10 cellular contexts compared by ENCODE assay signal in the genomic region with DNA sequence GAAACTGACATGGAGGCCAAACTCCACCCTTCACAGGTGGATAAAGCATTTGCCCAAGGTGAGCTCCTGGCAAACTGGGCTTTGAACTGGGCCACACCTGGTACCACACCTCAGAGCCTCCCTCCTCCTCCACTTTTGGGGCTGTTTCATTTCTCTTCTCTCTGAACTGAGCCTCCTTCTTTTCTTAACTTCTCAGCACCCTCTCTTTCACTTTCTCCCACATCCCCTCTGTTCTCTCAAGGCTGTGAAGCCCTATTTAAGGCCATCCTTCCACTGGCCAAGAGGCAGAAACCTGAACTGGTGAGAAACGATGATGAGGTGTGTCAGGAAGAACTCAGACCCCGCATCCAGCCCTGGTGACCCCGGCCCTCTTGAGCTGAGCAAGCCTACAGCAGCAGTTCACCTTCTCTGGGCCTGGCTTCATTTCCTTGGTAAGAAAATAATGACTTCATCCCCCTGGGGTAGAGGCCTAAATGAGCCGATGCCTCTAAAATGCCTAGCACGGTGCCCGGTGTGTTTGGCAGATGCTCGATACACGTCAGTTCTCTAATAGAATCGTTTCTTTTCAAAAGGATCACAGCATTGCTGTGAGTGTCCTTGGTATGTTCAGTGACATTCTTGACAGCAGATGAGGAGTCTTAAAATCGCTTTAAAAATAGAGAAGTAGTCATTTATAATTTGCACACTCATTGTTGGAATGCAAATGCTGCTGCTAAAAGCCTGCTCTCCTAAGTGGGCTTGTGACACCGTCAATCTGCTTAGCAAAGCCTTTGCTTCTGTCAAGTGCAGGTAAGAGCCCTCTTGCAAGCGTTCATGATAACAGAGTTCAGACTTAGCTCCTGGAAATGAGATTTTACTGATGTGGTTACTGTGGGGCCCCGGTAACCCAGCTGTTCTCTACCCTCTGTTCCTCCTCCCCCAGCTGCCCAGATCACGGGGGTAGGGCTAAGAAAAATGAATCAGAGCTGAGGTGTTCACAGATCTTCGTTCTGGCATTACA.
DNase-seq lines count a peak whose midpoint lies in the region; ATAC-seq and TF ChIP-seq lines count a peak whose summit lies in the region.
"Had no signal": no experiment of that assay in that cellular context is flagged by ENCODE, and none has a peak within 500 bp of the region (broad histone marks: within the 10 kb centered on the region; RNA-seq: fewer than 3 reads in every experiment).

No MANE protein-coding gene starts in this region.

- H3K36me3 ChIP-seq in brain microvascular endothelial cell (replicated peaks), result no peaks in the 10 kb centered on the region

- H3K36me3 Mint-ChIP-seq in nephron progenitor cell (ENCODE audit: low read depth), result no peaks in the 10 kb centered on the region

- in situ Hi-C loops in brain microvascular endothelial cell (cut with HindIII; ENCODE audit: low pct_ligation_motif_present, low sequenced_read_pairs), result no loop called here

- peaks cover 15% of the 10 kb centered on the region for H3K4me1 Mint-ChIP-seq in nephron progenitor cell

- TF ChIP-seq CTCF in nephron progenitor cell (IDR thresholded peaks at IDR 0.05) (no peak), brain microvascular endothelial cell (IDR thresholded peaks at IDR 0.05; ENCODE audit: low read depth, low read length, missing control alignments) (no peak)

- H3K4me3 ChIP-seq in brain microvascular endothelial cell (ENCODE audit: low read depth, low read length), result no peak overlapping the region

- H3K9me3 Mint-ChIP-seq in nephron progenitor cell, result no peaks in the 10 kb centered on the region

- no peak overlapping the region for H3K4me3 Mint-ChIP-seq in nephron progenitor cell
- H3K4me3 Mint-ChIP-seq: naive B cell had no signal

- H3K27me3 Mint-ChIP-seq in nephron progenitor cell (ENCODE audit: low read depth, poor library complexity), result peaks cover 44% of the 10 kb centered on the region

- DNase-seq in DMS79 treated with DMSO at 0.1 percent for 48 hours (lab: John Stamatoyannopoulos, UW), result peak; percentile 55
- DNase-seq in M059J (ENCODE audit: low read depth), result peak; percentile 14
- DNase-seq in activated T-cell treated with anti-CD3 and anti-CD28 coated beads for 48 hours (ENCODE audit: low read depth), result peak; percentile 40
- DNase-seq in stimulated activated CD4-positive, alpha-beta T cell treated with anti-CD3 and anti-CD28 coated beads, Interleukin-12 subunit alpha, Interleukin-12 subunit beta, amount 100 ng/mL, for 24 hours (ENCODE audit: low read depth in 2 of 2), result peak; percentile 21 to 41
- DNase-seq in EL, result no peak
- DNase-seq in nephron progenitor cell, result no peak
- no peak for DNase-seq in brain microvascular endothelial cell
- DNase-seq: IMR-90, naive B cell had no signal

- H3K27ac Mint-ChIP-seq in nephron progenitor cell, result no peak overlapping the region

- no peak overlapping the region for H3K27ac ChIP-seq in brain microvascular endothelial cell

- H3K27me3 ChIP-seq in brain microvascular endothelial cell (replicated peaks), result no peaks in the 10 kb centered on the region

- ATAC-seq in HG02642 (IDR thresholded peaks at IDR 0.05; ENCODE audit: poor library complexity, unreplicated experiment), result no peak

Comparison
In these comparisons a context has a peak if more than half of its experiments do, and no peak if none do; other contexts are left out.
1. DNase-seq: peak in DMS79 treated with DMSO at 0.1 percent for 48 hours (single experiment), M059J (single experiment), activated T-cell treated with anti-CD3 and anti-CD28 coated beads for 48 hours (single experiment) and stimulated activated CD4-positive, alpha-beta T cell treated with anti-CD3 and anti-CD28 coated beads, Interleukin-12 subunit alpha, Interleukin-12 subunit beta, amount 100 ng/mL, for 24 hours (2 of 2); none in EL (single experiment), nephron progenitor cell (single experiment) and brain microvascular endothelial cell (single experiment).